In genomic region chr15:67254238-67255175, GRCh38 we compare ENCODE assay signal across 1 cellular context.
A peak's percentile ranks its signal among the peaks of the same experiment; 100 is the strongest.
TF ChIP-seq lines count a peak whose summit lies in the region.

TSS of gene AAGAB (minus strand) at chr15:67254661. CDS start at chr15:67254631, 30 bp downstream.
TSS of gene IQCH (plus strand) at chr15:67254786. CDS start at chr15:67254897, 111 bp downstream.

TF ChIP-seq in K562, 482 proteins besides CTCF, POLR2A, EP300 and RAD21 (continued from another document):
- no peak for TF ChIP-seq CBFA2T2 (conservative IDR thresholded peaks at IDR 0.05)
- TF ChIP-seq USF1 (CRISPR knock-in tag; IDR thresholded peaks at IDR 0.05): 0 out of 2 replicates have a peak, but pooled peaks have one; percentile 28
- peak; percentile 64 for TF ChIP-seq GMEB1 (CRISPR knock-in tag; IDR thresholded peaks at IDR 0.05)
- peak; percentile 40; the same call in 1 of the 2 replicates for TF ChIP-seq SOX6 (IDR thresholded peaks at IDR 0.05)
- 0 out of 2 replicates have a peak, but pooled peaks have one; percentile 23 for TF ChIP-seq GATAD2A (IDR thresholded peaks at IDR 0.05)
- peak; percentile 98 for TF ChIP-seq KLF13 (tag; IDR thresholded peaks at IDR 0.05; ENCODE audit: borderline replicate concordance, low read depth)
- TF ChIP-seq NFYB (IDR thresholded peaks at IDR 0.05; ENCODE audit: extremely low read depth, insufficient read length): peak; percentile 13
- TF ChIP-seq GATAD2B (IDR thresholded peaks at IDR 0.05; ENCODE audit: borderline replicate concordance): peak; percentile 83; the same call in 1 of the 2 replicates
- TF ChIP-seq SMAD2 (IDR thresholded peaks at IDR 0.05; ENCODE audit: low read depth, low read length): no peak
- peak; percentile 20; the same call in 1 of the 2 replicates for TF ChIP-seq ZZZ3 (IDR thresholded peaks at IDR 0.05)
- peak; percentile 11; the same call in 1 of the 2 replicates for TF ChIP-seq ZNF76 (CRISPR knock-in tag; IDR thresholded peaks at IDR 0.05; ENCODE audit: borderline replicate concordance)
- no peak for TF ChIP-seq SMAD3 (CRISPR knock-in tag; conservative IDR thresholded peaks at IDR 0.05)
- TF ChIP-seq CHD2 (IDR thresholded peaks at IDR 0.05; ENCODE audit: low read depth, low read length): no peak; the same call in 1 of the 2 replicates
- no peak for TF ChIP-seq ZNF780A (CRISPR knock-in tag; IDR thresholded peaks at IDR 0.05)
- TF ChIP-seq HCFC1 (IDR thresholded peaks at IDR 0.05; ENCODE audit: low read depth, low read length): peak; percentile 72
- TF ChIP-seq HOXB6 (CRISPR knock-in tag; IDR thresholded peaks at IDR 0.05; ENCODE audit: borderline replicate concordance): no peak
- TF ChIP-seq ARID1B (IDR thresholded peaks at IDR 0.05): peak; percentile 30; the same call in 1 of the 2 replicates
- peak; percentile 55 to 68; a peak in 3 of 4 replicates for TF ChIP-seq SIX5 (IDR thresholded peaks at IDR 0.05; ENCODE audit: borderline replicate concordance in 1 of 2, insufficient read depth in 1 of 2, low read depth in 1 of 2, low read length in 2 of 2)
- TF ChIP-seq NKRF (IDR thresholded peaks at IDR 0.05; ENCODE audit: borderline replicate concordance): peak; percentile 90
- TF ChIP-seq TGIF2 (CRISPR knock-in tag; IDR thresholded peaks at IDR 0.05): no peak
- 0 out of 4 replicates have a peak, but pooled peaks of 1 of the 2 experiments have one; percentile 22 for TF ChIP-seq MLLT1 (IDR thresholded peaks at IDR 0.05)
- TF ChIP-seq MITF (IDR thresholded peaks at IDR 0.05): 0 out of 2 replicates have a peak, but pooled peaks have one; percentile 55
- TF ChIP-seq NFRKB (IDR thresholded peaks at IDR 0.05; ENCODE audit: low read depth): peak; percentile 9
- TF ChIP-seq ZBTB40 (IDR thresholded peaks at IDR 0.05): peak; percentile 86
- TF ChIP-seq ZBTB40 (CRISPR knock-in tag; IDR thresholded peaks at IDR 0.05): no peak
- TF ChIP-seq DACH1 (IDR thresholded peaks at IDR 0.05; ENCODE audit: partially characterized antibody): peak; percentile 98
- TF ChIP-seq TFAM (CRISPR knock-in tag; conservative IDR thresholded peaks at IDR 0.05): no peak
- TF ChIP-seq POLR2B (IDR thresholded peaks at IDR 0.05; ENCODE audit: low read depth, partially characterized antibody): peak; percentile 85
- no peak; the same call in 1 of the 2 replicates for TF ChIP-seq JUN (IDR thresholded peaks at IDR 0.05; ENCODE audit: borderline replicate concordance, low read depth, low read length)
- TF ChIP-seq JUN (CRISPR knock-in tag; IDR thresholded peaks at IDR 0.05; ENCODE audit: borderline replicate concordance): peak; percentile 78; the same call in 1 of the 2 replicates
- TF ChIP-seq, protein P1, sequence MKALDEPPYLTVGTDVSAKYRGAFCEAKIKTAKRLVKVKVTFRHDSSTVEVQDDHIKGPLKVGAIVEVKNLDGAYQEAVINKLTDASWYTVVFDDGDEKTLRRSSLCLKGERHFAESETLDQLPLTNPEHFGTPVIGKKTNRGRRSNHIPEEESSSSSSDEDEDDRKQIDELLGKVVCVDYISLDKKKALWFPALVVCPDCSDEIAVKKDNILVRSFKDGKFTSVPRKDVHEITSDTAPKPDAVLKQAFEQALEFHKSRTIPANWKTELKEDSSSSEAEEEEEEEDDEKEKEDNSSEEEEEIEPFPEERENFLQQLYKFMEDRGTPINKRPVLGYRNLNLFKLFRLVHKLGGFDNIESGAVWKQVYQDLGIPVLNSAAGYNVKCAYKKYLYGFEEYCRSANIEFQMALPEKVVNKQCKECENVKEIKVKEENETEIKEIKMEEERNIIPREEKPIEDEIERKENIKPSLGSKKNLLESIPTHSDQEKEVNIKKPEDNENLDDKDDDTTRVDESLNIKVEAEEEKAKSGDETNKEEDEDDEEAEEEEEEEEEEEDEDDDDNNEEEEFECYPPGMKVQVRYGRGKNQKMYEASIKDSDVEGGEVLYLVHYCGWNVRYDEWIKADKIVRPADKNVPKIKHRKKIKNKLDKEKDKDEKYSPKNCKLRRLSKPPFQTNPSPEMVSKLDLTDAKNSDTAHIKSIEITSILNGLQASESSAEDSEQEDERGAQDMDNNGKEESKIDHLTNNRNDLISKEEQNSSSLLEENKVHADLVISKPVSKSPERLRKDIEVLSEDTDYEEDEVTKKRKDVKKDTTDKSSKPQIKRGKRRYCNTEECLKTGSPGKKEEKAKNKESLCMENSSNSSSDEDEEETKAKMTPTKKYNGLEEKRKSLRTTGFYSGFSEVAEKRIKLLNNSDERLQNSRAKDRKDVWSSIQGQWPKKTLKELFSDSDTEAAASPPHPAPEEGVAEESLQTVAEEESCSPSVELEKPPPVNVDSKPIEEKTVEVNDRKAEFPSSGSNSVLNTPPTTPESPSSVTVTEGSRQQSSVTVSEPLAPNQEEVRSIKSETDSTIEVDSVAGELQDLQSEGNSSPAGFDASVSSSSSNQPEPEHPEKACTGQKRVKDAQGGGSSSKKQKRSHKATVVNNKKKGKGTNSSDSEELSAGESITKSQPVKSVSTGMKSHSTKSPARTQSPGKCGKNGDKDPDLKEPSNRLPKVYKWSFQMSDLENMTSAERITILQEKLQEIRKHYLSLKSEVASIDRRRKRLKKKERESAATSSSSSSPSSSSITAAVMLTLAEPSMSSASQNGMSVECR (CRISPR knock-in tag; IDR thresholded peaks at IDR 0.05): peak; percentile 99
- TF ChIP-seq POLR2G (IDR thresholded peaks at IDR 0.05; ENCODE audit: low read depth, low read length): peak; percentile 97
- TF ChIP-seq TEAD1 (CRISPR knock-in tag; IDR thresholded peaks at IDR 0.05): peak; percentile 4 to 85; a peak in 1 of 4 replicates
- 0 out of 2 replicates have a peak, but pooled peaks have one; percentile 21 for TF ChIP-seq NCOA1 (IDR thresholded peaks at IDR 0.05; ENCODE audit: low read depth)
- TF ChIP-seq RBFOX2 (IDR thresholded peaks at IDR 0.05; ENCODE audit: low read depth, low read length): peak; percentile 97
- TF ChIP-seq, protein P2, sequence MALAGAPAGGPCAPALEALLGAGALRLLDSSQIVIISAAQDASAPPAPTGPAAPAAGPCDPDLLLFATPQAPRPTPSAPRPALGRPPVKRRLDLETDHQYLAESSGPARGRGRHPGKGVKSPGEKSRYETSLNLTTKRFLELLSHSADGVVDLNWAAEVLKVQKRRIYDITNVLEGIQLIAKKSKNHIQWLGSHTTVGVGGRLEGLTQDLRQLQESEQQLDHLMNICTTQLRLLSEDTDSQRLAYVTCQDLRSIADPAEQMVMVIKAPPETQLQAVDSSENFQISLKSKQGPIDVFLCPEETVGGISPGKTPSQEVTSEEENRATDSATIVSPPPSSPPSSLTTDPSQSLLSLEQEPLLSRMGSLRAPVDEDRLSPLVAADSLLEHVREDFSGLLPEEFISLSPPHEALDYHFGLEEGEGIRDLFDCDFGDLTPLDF (CRISPR knock-in tag; IDR thresholded peaks at IDR 0.05): peak; percentile 56; the same call in 1 of the 2 replicates
